In the genomic region with DNA sequence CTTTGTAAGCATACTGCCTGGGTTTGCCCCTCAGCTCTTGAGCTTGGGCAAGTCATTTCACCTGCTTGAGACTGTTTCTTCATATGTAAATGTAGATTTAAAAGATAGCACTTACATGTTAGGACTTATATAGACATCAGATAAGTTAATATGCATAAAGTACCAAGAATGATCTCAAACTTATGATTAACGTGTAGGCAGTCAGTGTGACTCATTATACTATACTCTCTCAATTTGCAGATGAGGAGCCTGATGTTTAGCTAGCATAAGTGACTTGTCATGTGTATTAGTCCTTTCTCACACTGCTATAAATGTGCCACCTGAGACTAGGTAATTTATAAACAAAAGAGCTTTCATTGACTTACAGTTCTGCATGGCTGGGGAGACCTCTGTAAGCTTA, we compare ENCODE assay signal across 22 cellular contexts.
"Had no signal": no experiment of that assay in that cellular context is flagged by ENCODE, and none has a peak within 500 bp of the region (broad histone marks: within the 10 kb centered on the region; RNA-seq: fewer than 3 reads in every experiment).

No MANE protein-coding gene starts in this region.

- H3K9me3 ChIP-seq: lower lobe of right lung, pancreas, prostate gland, right lobe of liver, testis, tibial nerve, upper lobe of right lung, vagina had no signal

- H3K79me2 ChIP-seq: hepatocyte had no signal

- FAIRE-seq: endometrium, kidney, pancreas had no signal

- H2AFZ ChIP-seq: hepatocyte, neural progenitor cell had no signal

- H3K4me2 ChIP-seq: hepatocyte, neural progenitor cell had no signal

- H3K4me1 ChIP-seq: left ventricle myocardium inferior, lower lobe of right lung, neural progenitor cell, pancreas, prostate gland, testis, tibial nerve, upper lobe of right lung, vagina had no signal

- H3K27ac ChIP-seq: hepatocyte, left ventricle myocardium inferior, lower lobe of right lung, neural progenitor cell, pancreas, prostate gland, right lobe of liver, testis, tibial nerve, upper lobe of right lung, vagina had no signal

- DNase-seq: effector memory CD4-positive, alpha-beta T cell; erythroblast; foreskin melanocyte; kidney; left cardiac atrium; left ventricle myocardium inferior; lower lobe of right lung; midbrain; nucleus accumbens; pancreas; retina; right lobe of liver; stimulated activated CD4-positive, alpha-beta T cell treated with anti-CD3 and anti-CD28 coated beads, Interleukin-1b, Interleukin-23, amount 100 ng/mL, for 48 hours; stimulated activated CD4-positive, alpha-beta T cell treated with anti-CD3 and anti-CD28 coated beads, Interleukin-4, amount 100 ng/mL, for 24 hours; testis; upper lobe of right lung had no signal

- H3K4me3 ChIP-seq: hepatocyte, left ventricle myocardium inferior, lower lobe of right lung, neural progenitor cell, pancreas, prostate gland, right lobe of liver, testis, tibial nerve, upper lobe of right lung, vagina had no signal

- H3K27me3 ChIP-seq: hepatocyte, neural progenitor cell, pancreas, right lobe of liver, testis, tibial nerve, upper lobe of right lung, vagina had no signal

- H3K36me3 ChIP-seq: left ventricle myocardium inferior, lower lobe of right lung, neural progenitor cell, pancreas, prostate gland, right lobe of liver, tibial nerve, upper lobe of right lung, vagina had no signal
